ENCODE assay signal across 20 cellular contexts in genomic region chr14:32324601-32325000, GRCh38. TPM values are rescaled to one million over a fixed set of nuclear protein-coding genes. Genes with fewer than 3 reads are reported as not detected.
"Had no signal": no experiment of that assay in that cellular context is flagged by ENCODE, and none has a peak within 500 bp of the region (broad histone marks: within the 10 kb centered on the region; RNA-seq: fewer than 3 reads in every experiment).

No MANE protein-coding gene starts in this region.

- H3K4me1 ChIP-seq: lower lobe of right lung, suprapubic skin, upper lobe of right lung, uterus had no signal

- H3K36me3 ChIP-seq: lower lobe of right lung, ovary, sigmoid colon, suprapubic skin, transverse colon, upper lobe of right lung, uterus had no signal

- DNase-seq: dorsolateral prefrontal cortex; effector CD4-positive, alpha-beta T cell; hypothalamus; immature natural killer cell; left ventricle myocardium superior; lower lobe of right lung; natural killer cell; occipital lobe; ovary; posterior cingulate gyrus; psoas muscle; right cardiac atrium; sigmoid colon; stimulated activated CD4-positive, alpha-beta T cell treated with anti-CD3 and anti-CD28 coated beads, Interleukin-4, amount 100 ng/mL, for 4 hours; stimulated activated naive CD8-positive, alpha-beta T cell treated with anti-CD3 and anti-CD28 coated beads, Interleukin-15, Interleukin-2, amounts not matched to agents 100 U/mL and 50 U/mL, for 24 hours; transverse colon; upper lobe of right lung; uterus had no signal

- H3K9me3 ChIP-seq: lower lobe of right lung, ovary, psoas muscle, sigmoid colon, suprapubic skin, transverse colon, upper lobe of right lung, uterus had no signal

- H3K4me3 ChIP-seq: dorsolateral prefrontal cortex, lower lobe of right lung, ovary, psoas muscle, sigmoid colon, suprapubic skin, transverse colon, upper lobe of right lung, uterus had no signal

- H3K27me3 ChIP-seq: dorsolateral prefrontal cortex, ovary, sigmoid colon, suprapubic skin, transverse colon, upper lobe of right lung, uterus had no signal

- H3K27ac ChIP-seq: epithelial cell of prostate, lower lobe of right lung, ovary, psoas muscle, sigmoid colon, suprapubic skin, transverse colon, upper lobe of right lung, uterus had no signal

RNA-seq across cellular contexts. Expression of gene AKAP6, which starts 4.5 kb away (rescaled TPM):
- polyA plus RNA-seq: immature natural killer cell had no signal
